ENCODE assay signal across 12 cellular contexts in the genomic region with DNA sequence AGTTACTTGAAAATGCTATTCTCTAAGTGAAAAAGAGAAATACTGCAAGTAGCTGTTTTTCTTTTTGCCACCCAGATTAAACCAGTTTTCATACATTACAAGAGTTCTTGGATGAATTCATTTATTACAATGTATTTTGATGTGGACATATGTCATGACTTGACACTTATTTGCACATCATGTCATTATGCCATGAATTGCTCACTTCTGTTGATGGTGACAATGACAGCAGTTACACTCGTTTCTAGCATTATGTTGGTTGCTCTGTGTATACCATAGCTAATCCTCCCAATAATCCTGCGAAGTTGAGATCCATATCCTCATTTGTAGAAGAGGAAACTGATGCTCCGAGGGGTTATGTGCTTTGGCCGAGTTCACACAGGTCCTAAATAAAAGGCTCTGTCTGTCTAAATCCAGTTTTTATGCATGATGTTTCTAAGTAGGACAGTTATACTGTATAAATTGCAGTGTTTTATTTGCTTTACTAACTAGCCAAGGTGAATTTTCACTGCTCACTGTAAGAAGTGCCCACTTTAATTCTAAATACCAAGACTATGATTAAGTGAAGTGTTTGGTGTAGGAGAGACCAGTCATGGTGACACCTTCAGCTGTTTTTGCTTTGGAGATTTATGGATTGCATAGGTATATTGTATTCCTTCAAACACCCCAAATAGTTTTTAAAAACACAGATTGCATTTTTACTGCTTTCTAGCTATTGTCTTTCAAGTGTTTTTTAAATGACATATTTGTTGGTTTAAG. TPM values are rescaled to one million over a fixed set of nuclear protein-coding genes. Genes with fewer than 3 reads are reported as not detected.
DNase-seq lines count a peak whose midpoint lies in the region; ATAC-seq, FAIRE-seq and TF ChIP-seq lines count a peak whose summit lies in the region.
"Had no signal": no experiment of that assay in that cellular context is flagged by ENCODE, and none has a peak within 500 bp of the region (broad histone marks: within the 10 kb centered on the region; RNA-seq: fewer than 3 reads in every experiment).

No MANE protein-coding gene starts in this region.

- peaks cover 95% of the 10 kb centered on the region for H3K4me1 ChIP-seq in CD4-positive, alpha-beta memory T cell (ENCODE audit: insufficient read depth, low read length)
- H3K4me1 ChIP-seq in K562 (replicated peaks in 1 of 2; ENCODE audit: control insufficient read depth in 2 of 2, insufficient read depth in 2 of 2, low read length in 2 of 2) (peaks cover 0 to 14% of the 10 kb centered on the region in 2 experiments; a peak in 2 of 5 replicates), neural progenitor cell (peaks cover 16% of the 10 kb centered on the region)

- peaks cover 6% of the 10 kb centered on the region for H3K36me3 ChIP-seq in CD4-positive, alpha-beta memory T cell (ENCODE audit: insufficient read depth, low read length)
- H3K36me3 ChIP-seq in K562 (ENCODE audit: control insufficient read depth, insufficient read depth, low read length) (peaks cover 21% of the 10 kb centered on the region; the same call in 2 of the 3 replicates), neural progenitor cell (no peaks in the 10 kb centered on the region)

- no peak for ATAC-seq in K562
- ATAC-seq: stimulated activated naive CD8-positive, alpha-beta T cell treated with anti-CD3 and anti-CD28 coated beads, Interleukin-15, amount 100 ng/mL, for 72 hours had no signal

- peaks cover 2% of the 10 kb centered on the region for H3F3A ChIP-seq in neural progenitor cell (ENCODE audit: low read depth)

- TF ChIP-seq RAD21 in K562 (CRISPR knock-in tag; conservative IDR thresholded peaks at IDR 0.05 in 1 of 2, IDR thresholded peaks at IDR 0.05 in 1 of 2) = no peak

- H3K79me2 ChIP-seq in K562 (ENCODE audit: control insufficient read depth, insufficient read depth, low read length) (peaks cover 96% of the 10 kb centered on the region), neural progenitor cell (ENCODE audit: low read depth) (peaks cover 99% of the 10 kb centered on the region)

- no peak for TF ChIP-seq CTCF in HFFc6 (IDR thresholded peaks at IDR 0.05)
- TF ChIP-seq CTCF in K562 (IDR thresholded peaks at IDR 0.05 in 2 of 3, conservative IDR thresholded peaks at IDR 0.05 in 1 of 3; ENCODE audit: insufficient read depth in 2 of 3, low read depth in 1 of 3, low read length in 3 of 3) = no peak
- TF ChIP-seq CTCF in neural progenitor cell (IDR thresholded peaks at IDR 0.05) = no peak

- in situ Hi-C loops in K562 (cut with MboI) = no loop called here

- no peak for TF ChIP-seq POLR2A in K562 (conservative IDR thresholded peaks at IDR 0.05)

- no peaks in the 10 kb centered on the region for H3K9me3 ChIP-seq in CD4-positive, alpha-beta memory T cell (ENCODE audit: control insufficient read depth in 1 of 2, low read length in 2 of 2)
- H3K9me3 ChIP-seq in K562 (replicated peaks; ENCODE audit: control insufficient read depth, insufficient read depth, low read depth, low read length) (no peaks in the 10 kb centered on the region), neural progenitor cell (ENCODE audit: low read depth) (no peaks in the 10 kb centered on the region)

- DNase-seq in CD4-positive, alpha-beta memory T cell = no peak
- DNase-seq in HFFc6 = no peak
- no peak for DNase-seq in K562 (ENCODE audit: extremely low read depth in 1 of 4, low spot score in 3 of 4)
- DNase-seq in neural progenitor cell (ENCODE audit: low spot score) = no peak
- DNase-seq in Ammon's horn (ENCODE audit: low spot score) = no peak
- no peak for DNase-seq in stimulated activated CD8-positive, alpha-beta memory T cell treated with anti-CD3 and anti-CD28 coated beads, Interleukin-4, amount 100 ng/mL, for 48 hours
- DNase-seq in T-helper 9 cell = no peak
- DNase-seq: activated naive CD4-positive, alpha-beta T cell treated with anti-CD3 and anti-CD28 coated beads, Interleukin-2, amount 50 U/mL, for 16 hours; DMS 273 treated with DMSO at 0.1 percent for 48 hours; endodermal cell; NCI-H2081 treated with DMSO at 0.1 percent for 48 hours; stimulated activated naive CD8-positive, alpha-beta T cell treated with anti-CD3 and anti-CD28 coated beads, Interleukin-15, amount 100 ng/mL, for 72 hours had no signal

- peak overlapping the region in 6 of 8 donors; percentile 25 to 78 (median 66) for H3K4me3 Mint-ChIP-seq in CD4-positive, alpha-beta memory T cell
- no peak overlapping the region; the same call in 1 of the 2 replicates for H3K4me3 Mint-ChIP-seq in HFFc6
- H3K4me3 Mint-ChIP-seq in neural progenitor cell = no peak overlapping the region
- H3K4me3 Mint-ChIP-seq: endodermal cell; stimulated activated naive CD8-positive, alpha-beta T cell treated with anti-CD3 and anti-CD28 coated beads, Interleukin-15, amount 100 ng/mL, for 72 hours had no signal

- H3K4me3 ChIP-seq in CD4-positive, alpha-beta memory T cell (ENCODE audit: low read length in 2 of 2) = no peak overlapping the region
- H3K4me3 ChIP-seq in K562 = no peak overlapping the region
- no peak overlapping the region for H3K4me3 ChIP-seq in neural progenitor cell

- no peaks in the 10 kb centered on the region for H3K27me3 ChIP-seq in CD4-positive, alpha-beta memory T cell (ENCODE audit: insufficient read depth, low read length)
- H3K27me3 ChIP-seq in K562 (ENCODE audit: control insufficient read depth in 2 of 2, insufficient read depth in 2 of 2, low read length in 2 of 2) (no peaks in the 10 kb centered on the region), neural progenitor cell (no peaks in the 10 kb centered on the region)

- intact Hi-C loops in CD4-positive, alpha-beta memory T cell (cut with micrococcal nuclease) = no loop called here
- intact Hi-C loops in K562 (cut with micrococcal nuclease) = no loop called here

- TF ChIP-seq EP300 in K562 (IDR thresholded peaks at IDR 0.05; ENCODE audit: low read length) = no peak

- 67% methylated on average over 4 of the region's 4 CpGs for WGBS in K562 (ENCODE audit: insufficient coverage, low coverage, missing lambda C conversion rate)

- peaks cover 3% of the 10 kb centered on the region for H3K9me1 ChIP-seq in K562 (ENCODE audit: control insufficient read depth, insufficient read depth, low read length)

- peaks cover 13 to 51% of the 10 kb centered on the region in 2 donors for H3K36me3 Mint-ChIP-seq in CD4-positive, alpha-beta memory T cell
- H3K36me3 Mint-ChIP-seq in HFFc6 (ENCODE audit: low read depth) = no peaks in the 10 kb centered on the region; the same call in 1 of the 2 replicates
- peaks cover 5% of the 10 kb centered on the region for H3K36me3 Mint-ChIP-seq in neural progenitor cell

- CTCF ChIA-PET in CD4-positive, alpha-beta memory T cell (lab: Charles Lee; ENCODE audit: partially characterized antibody) = interaction anchor here (0.6 to 3.5 kb wide), 11 partner anchors 7 to 115 kb away, joined by 3 to 18 read pairs (median 3); no protein-coding TSS in a partner anchor
- CTCF ChIA-PET in K562 (lab: Yijun Ruan, JAX; ENCODE audit: low intra/inter-chr PET ratio) = interaction anchor here (0.6 kb wide), 1 partner anchor 57 kb away, joined by 3 read pairs; no protein-coding TSS in a partner anchor

- H3K4me2 ChIP-seq in K562 (ENCODE audit: insufficient read depth, low read length) = no peak overlapping the region
- no peak overlapping the region for H3K4me2 ChIP-seq in neural progenitor cell

- H3K27ac Mint-ChIP-seq in CD4-positive, alpha-beta memory T cell = peak overlapping the region in 4 of 7 donors; percentile 14 to 73 (median 38)
- H3K27ac Mint-ChIP-seq in HFFc6 (peak overlapping the region; percentile 32; the same call in 1 of the 2 replicates), neural progenitor cell (peak overlapping the region; percentile 28)
- H3K27ac Mint-ChIP-seq: endodermal cell; stimulated activated naive CD8-positive, alpha-beta T cell treated with anti-CD3 and anti-CD28 coated beads, Interleukin-15, amount 100 ng/mL, for 72 hours had no signal

- no peak for FAIRE-seq in K562 (lab: Jason Lieb, UNC)

- peaks cover 37% of the 10 kb centered on the region for H4K20me1 ChIP-seq in K562 (replicated peaks; ENCODE audit: control insufficient read depth, insufficient read depth, low read length)
- H4K20me1 ChIP-seq in neural progenitor cell (ENCODE audit: low read depth) = peaks cover 99% of the 10 kb centered on the region

- no peaks in the 10 kb centered on the region for H3K27me3 Mint-ChIP-seq in CD4-positive, alpha-beta memory T cell
- H3K27me3 Mint-ChIP-seq in HFFc6 (ENCODE audit: insufficient read depth) (no peaks in the 10 kb centered on the region), neural progenitor cell (ENCODE audit: insufficient read depth, low read depth) (no peaks in the 10 kb centered on the region)
- H3K27me3 Mint-ChIP-seq: stimulated activated naive CD8-positive, alpha-beta T cell treated with anti-CD3 and anti-CD28 coated beads, Interleukin-15, amount 100 ng/mL, for 72 hours had no signal

- no peaks in the 10 kb centered on the region for H3K9me3 Mint-ChIP-seq in CD4-positive, alpha-beta memory T cell
- no peaks in the 10 kb centered on the region for H3K9me3 Mint-ChIP-seq in HFFc6
- no peaks in the 10 kb centered on the region for H3K9me3 Mint-ChIP-seq in neural progenitor cell
- H3K9me3 Mint-ChIP-seq: endodermal cell; stimulated activated naive CD8-positive, alpha-beta T cell treated with anti-CD3 and anti-CD28 coated beads, Interleukin-15, amount 100 ng/mL, for 72 hours had no signal

- POLR2A ChIA-PET in CD4-positive, alpha-beta memory T cell (lab: Charles Lee; ENCODE audit: partially characterized antibody) = interaction anchor here (0.7 to 2.4 kb wide), 5 partner anchors 7 to 30 kb away, joined by 3 to 12 read pairs (median 3); no protein-coding TSS in a partner anchor
- POLR2A ChIA-PET in K562 (lab: Yijun Ruan, JAX) = interaction anchor here (0.6 to 1.7 kb wide), 2 partner anchors 10 to 15 kb away, joined by 3 to 5 read pairs; no protein-coding TSS in a partner anchor

- no peak overlapping the region for H3K27ac ChIP-seq in CD4-positive, alpha-beta memory T cell (ENCODE audit: low read depth, low read length)
- no peak overlapping the region for H3K27ac ChIP-seq in K562 (ENCODE audit: extremely low read depth, low read depth, low read length)
- H3K27ac ChIP-seq in neural progenitor cell = no peak overlapping the region

- BruUV-seq in K562 (replicated peaks; lab: Mats Ljungman, UMichigan) = no TSS peak

- H3K4me1 Mint-ChIP-seq in CD4-positive, alpha-beta memory T cell = peaks cover 70 to 97% (median 83%) of the 10 kb centered on the region in 4 donors
- H3K4me1 Mint-ChIP-seq in HFFc6 (ENCODE audit: low read depth) (peaks cover 65% of the 10 kb centered on the region), neural progenitor cell (peaks cover 39% of the 10 kb centered on the region)

- H2AFZ ChIP-seq in K562 (ENCODE audit: low read depth, low read length) (no peak overlapping the region), neural progenitor cell (replicated peaks) (no peak overlapping the region)

- H3K9ac ChIP-seq in K562 (ENCODE audit: insufficient read depth in 1 of 2, low read depth in 2 of 2, low read length in 2 of 2) = no peak overlapping the region
- no peak overlapping the region for H3K9ac ChIP-seq in neural progenitor cell

RNA-seq across cellular contexts. Expression of gene PRDM2, which starts 56.7 kb away (rescaled TPM):
- 100 to 1,000 TPM; 113 to 118 TPM for total RNA-seq in CD4-positive, alpha-beta memory T cell
- polyA plus RNA-seq in CD4-positive, alpha-beta memory T cell = 10 to 100 TPM in 1 of 2 donors, 1 to 10 TPM in 1; 6.7 to 23.5 TPM
- 10 to 100 TPM; 20.9 to 26.9 (median 25.7) TPM for total RNA-seq in HFFc6 (2021; fragmentation: NEBNext Ultra II Directional; extraction: Animal tissue kit (Norgen Biotek cat#: 25700))
- total RNA-seq in K562 (2011; cell fraction: chromatin; rRNA removed; ENCODE audit: low replicate concordance) = 28.7 and 88.2 TPM in 2 replicates
- total RNA-seq in K562 (2011; cell fraction: nucleolus; rRNA removed) = 18.0 and 24.6 TPM in 2 replicates
- total RNA-seq in K562 (2011; cell fraction: nucleoplasm; rRNA removed) = 44.3 and 55.4 TPM in 2 replicates
- total RNA-seq in K562 (2014; rRNA removed) (6.6 and 8.3 TPM in 2 replicates), K562 (2014; rRNA removed; fragmentation: Illumina TruSeq; extraction: Trizol) (12.5 and 14.5 TPM in 2 replicates), K562 (2015; rRNA removed; fragmentation: Illumina TruSeq; extraction: Trizol) (11.3 and 11.5 TPM in 2 replicates), K562 (2021) (26.0 and 27.6 TPM in 2 replicates), neural progenitor cell (ENCODE audit: low replicate concordance) (17.9 and 22.0 TPM in 2 replicates)
- polyA plus RNA-seq in K562 (2011; rRNA removed) (13.1 and 18.3 TPM in 2 replicates), K562 (2014; fragmentation: Illumina TruSeq; extraction: Trizol) (19.7 and 21.2 TPM in 2 replicates), K562 (2014; fragmentation: Nextera tagmentation; extraction: Ambion mirVana) (1 to 10 TPM; 5.4 to 7.1 TPM), K562 (2014; rRNA removed) (15.9 and 18.7 TPM in 2 replicates)
- 5.8 and 13.4 TPM in 2 replicates for polyA plus RNA-seq in K562 (2011; cell fraction: cytosol; rRNA removed)
- 16.2 and 30.9 TPM in 2 replicates for polyA plus RNA-seq in K562 (2011; cell fraction: nucleus; rRNA removed)
- polyA plus RNA-seq in K562 (2012) = 12.4 and 14.2 TPM in 2 replicates
- 19.7 and 30.3 TPM in 2 replicates for polyA minus RNA-seq in K562 (2011; rRNA and poly(A)+ RNA removed)
- 13.2 and 23.0 TPM in 2 replicates for polyA minus RNA-seq in K562 (2011; cell fraction: cytosol; rRNA and poly(A)+ RNA removed)
- polyA minus RNA-seq in K562 (2011; cell fraction: nucleus; rRNA and poly(A)+ RNA removed) = 10.4 and 17.5 TPM in 2 replicates

Comparison
In these comparisons a context has a peak if more than half of its experiments do, and no peak if none do; other contexts are left out.
1. H3K4me3 Mint-ChIP-seq: peak in CD4-positive, alpha-beta memory T cell (6 of 8); none in HFFc6 (single experiment) and neural progenitor cell (single experiment).
2. Peak in every context shown above with its lines, with median percentiles within 50 percentile points of each other: H3K27ac Mint-ChIP-seq.